ENCODE assay signal across 23 cellular contexts in genomic region chr18:35642802-35643201, GRCh38.
"Had no signal": no experiment of that assay in that cellular context is flagged by ENCODE, and none has a peak within 500 bp of the region (broad histone marks: within the 10 kb centered on the region; RNA-seq: fewer than 3 reads in every experiment).

No MANE protein-coding gene starts in this region.

- H2AFZ ChIP-seq: parathyroid adenoma had no signal

- H3K79me2 ChIP-seq: parathyroid adenoma had no signal

- DNase-seq: activated B cell treated with CpG ODN at 0.5 μM for 24 hours; activated CD4-positive, alpha-beta memory T cell treated with anti-CD3 and anti-CD28 coated beads, Interleukin-2, amount 10 ng/mL, durations not matched to agents 7 days and 5 days; activated CD4-positive, alpha-beta T cell treated with anti-CD3 and anti-CD28 coated beads for 4 hours; activated CD8-positive, alpha-beta memory T cell treated with anti-CD3 and anti-CD28 coated beads, Interleukin-2, amount 10 ng/mL, durations not matched to agents 7 days and 5 days; activated naive CD4-positive, alpha-beta T cell treated with Interleukin-2 at 50 U/mL for 16 hours; anterior cingulate cortex; brain microvascular endothelial cell; central memory CD4-positive, alpha-beta T cell; hippocampal formation; kidney; left ventricle myocardium inferior; mammary epithelial cell; naive B cell; sigmoid colon; spleen; stimulated activated CD4-positive, alpha-beta T cell treated with anti-CD3 and anti-CD28 coated beads, Interleukin-4, amount 100 ng/mL, for 4 hours; testis had no signal

- H3K27me3 Mint-ChIP-seq: activated B cell treated with CpG ODN at 0.5 μM for 24 hours; activated CD4-positive, alpha-beta memory T cell treated with anti-CD3 and anti-CD28 coated beads, Interleukin-2, amount 10 ng/mL, durations not matched to agents 7 days and 5 days; activated CD8-positive, alpha-beta memory T cell treated with anti-CD3 and anti-CD28 coated beads, Interleukin-2, amount 10 ng/mL, durations not matched to agents 7 days and 5 days; naive B cell; stimulated activated memory B cell treated with anti-CD40 and anti-IgM and Interleukin-4, amounts not matched to agents 10 μg/mL and 1 μg/mL and 100 μg/mL, for 72 hours; type B pancreatic cell had no signal

- H3K4me3 ChIP-seq: coronary artery, esophagus muscularis mucosa, left ventricle myocardium inferior, sigmoid colon, spleen, testis had no signal

- ATAC-seq: activated CD8-positive, alpha-beta memory T cell treated with anti-CD3 and anti-CD28 coated beads, Interleukin-2, amount 10 ng/mL, durations not matched to agents 7 days and 5 days; stimulated activated memory B cell treated with anti-CD40 and anti-IgM and Interleukin-4, amounts not matched to agents 10 μg/mL and 1 μg/mL and 100 μg/mL, for 72 hours had no signal

- H3K27ac Mint-ChIP-seq: activated B cell treated with CpG ODN at 0.5 μM for 24 hours; activated CD4-positive, alpha-beta memory T cell treated with anti-CD3 and anti-CD28 coated beads, Interleukin-2, amount 10 ng/mL, durations not matched to agents 7 days and 5 days; activated CD8-positive, alpha-beta memory T cell treated with anti-CD3 and anti-CD28 coated beads, Interleukin-2, amount 10 ng/mL, durations not matched to agents 7 days and 5 days; stimulated activated memory B cell treated with anti-CD40 and anti-IgM and Interleukin-4, amounts not matched to agents 10 μg/mL and 1 μg/mL and 100 μg/mL, for 72 hours; type B pancreatic cell had no signal

- H3K4me1 ChIP-seq: esophagus muscularis mucosa, parathyroid adenoma, sigmoid colon, spleen, testis had no signal

- H3K27me3 ChIP-seq: brain microvascular endothelial cell, esophagus muscularis mucosa, sigmoid colon, spleen, testis had no signal

- H3K9me3 ChIP-seq: esophagus muscularis mucosa, testis had no signal

- H3K27ac ChIP-seq: brain microvascular endothelial cell, coronary artery, esophagus muscularis mucosa, left ventricle myocardium inferior, parathyroid adenoma, sigmoid colon, spleen, testis had no signal

- H3K4me1 Mint-ChIP-seq: activated CD4-positive, alpha-beta memory T cell treated with anti-CD3 and anti-CD28 coated beads, Interleukin-2, amount 10 ng/mL, durations not matched to agents 7 days and 5 days; activated CD8-positive, alpha-beta memory T cell treated with anti-CD3 and anti-CD28 coated beads, Interleukin-2, amount 10 ng/mL, durations not matched to agents 7 days and 5 days; neural crest cell had no signal

- H3K4me3 Mint-ChIP-seq: activated B cell treated with CpG ODN at 0.5 μM for 24 hours; activated CD4-positive, alpha-beta memory T cell treated with anti-CD3 and anti-CD28 coated beads, Interleukin-2, amount 10 ng/mL, durations not matched to agents 7 days and 5 days; activated CD8-positive, alpha-beta memory T cell treated with anti-CD3 and anti-CD28 coated beads, Interleukin-2, amount 10 ng/mL, durations not matched to agents 7 days and 5 days; neural crest cell; stimulated activated memory B cell treated with anti-CD40 and anti-IgM and Interleukin-4, amounts not matched to agents 10 μg/mL and 1 μg/mL and 100 μg/mL, for 72 hours; type B pancreatic cell had no signal

- H3K36me3 ChIP-seq: brain microvascular endothelial cell, esophagus muscularis mucosa, sigmoid colon had no signal
